Comparison of ENCODE assay signal across 2 cellular contexts in genomic region chr17:57948555-57949420, GRCh38.
A peak's percentile ranks its signal among the peaks of the same experiment; 100 is the strongest.
TF ChIP-seq lines count a peak whose summit lies in the region.

No MANE protein-coding gene starts in this region.

TF ChIP-seq in PFSK-1, 5 proteins besides CTCF, POLR2A, EP300 and RAD21:
- TF ChIP-seq FOXP2 (optimal IDR thresholded peaks at IDR 0.05; ENCODE audit: borderline replicate concordance, extremely low read depth, extremely low read length, insufficient read depth) (no peak), TAF1 (IDR thresholded peaks at IDR 0.05; ENCODE audit: borderline replicate concordance, insufficient read depth, low read length) (peak; percentile 36; the same call in 1 of the 2 replicates)

TF ChIP-seq in H1, 55 proteins besides CTCF, POLR2A, EP300 and RAD21:
- TF ChIP-seq CEBPB (IDR thresholded peaks at IDR 0.05; ENCODE audit: low read depth, low read length) (no peak), JUND (IDR thresholded peaks at IDR 0.05; ENCODE audit: low read length) (peak; percentile 75), POU5F1 (IDR thresholded peaks at IDR 0.05; ENCODE audit: low read depth, low read length) (no peak), SP1 (IDR thresholded peaks at IDR 0.05; ENCODE audit: low read depth, low read length) (no peak), RFX5 (IDR thresholded peaks at IDR 0.05; ENCODE audit: borderline replicate concordance, low read depth, low read length) (no peak), KDM4A (IDR thresholded peaks at IDR 0.05; ENCODE audit: low read depth, low read length, severe bottlenecking) (no peak), BACH1 (IDR thresholded peaks at IDR 0.05; ENCODE audit: low read length) (no peak), PHF8 (conservative IDR thresholded peaks at IDR 0.05; ENCODE audit: low read depth, low read length) (no peak)
